10 cellular contexts compared by ENCODE assay signal in the genomic region with DNA sequence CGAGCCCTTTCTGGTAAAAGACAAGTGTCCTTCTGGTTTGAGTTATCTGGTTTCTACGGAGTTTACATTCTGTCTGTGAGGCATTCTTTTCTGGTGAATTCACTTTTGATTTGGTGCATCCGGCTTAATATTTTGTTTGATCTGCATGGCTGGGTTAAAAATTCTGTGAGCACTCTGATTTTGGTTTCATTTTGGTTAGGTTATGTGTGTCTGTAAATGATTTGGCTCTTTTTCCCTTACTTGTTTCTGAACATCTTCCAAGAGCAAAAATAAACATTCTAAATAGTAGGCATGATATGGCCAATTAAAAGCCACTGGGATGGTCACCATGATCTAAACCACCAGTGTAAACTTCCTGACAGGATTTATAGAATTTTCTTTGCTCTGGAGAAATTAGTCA.
A peak's percentile ranks its signal among the peaks of the same experiment; 100 is the strongest.
DNase-seq lines count a peak whose midpoint lies in the region; ATAC-seq and TF ChIP-seq lines count a peak whose summit lies in the region.
"Had no signal": no experiment of that assay in that cellular context is flagged by ENCODE, and none has a peak within 500 bp of the region (broad histone marks: within the 10 kb centered on the region; RNA-seq: fewer than 3 reads in every experiment).

No MANE protein-coding gene starts in this region.

- DNase-seq in SJSA1 (ENCODE audit: low read depth in 1 of 2, low spot score in 2 of 2) (peak in 1 of 2 experiments; percentile 86), fibroblast of mammary gland (ENCODE audit: low read depth) (peak; percentile 56), uterus (no peak), NCI-H524 treated with DMSO at 0.1 percent for 48 hours (lab: John Stamatoyannopoulos, UW) (no peak), activated gamma-delta T cell (lab: John Stamatoyannopoulos, UW) (no peak)
- no peak for DNase-seq in activated CD8-positive, alpha-beta memory T cell treated with anti-CD3 and anti-CD28 coated beads, Interleukin-2, amount 50 U/mL, for 48 hours
- DNase-seq: activated CD4-positive, alpha-beta T cell treated with anti-CD3 and anti-CD28 coated beads for 48 hours; dermis blood vessel endothelial cell; NCI-H446 had no signal

- H3K4me3 ChIP-seq in SJSA1 (peak overlapping the region; percentile 16), fibroblast of mammary gland (ENCODE audit: control insufficient read depth, low read depth, low read length) (peak overlapping the region; percentile 15), uterus (peak overlapping the region in 1 of 2 donors; percentile 10)

- H3K27me3 ChIP-seq in SJSA1 (replicated peaks) (no peaks in the 10 kb centered on the region), uterus (no peaks in the 10 kb centered on the region)

- H3K36me3 ChIP-seq in SJSA1: no peaks in the 10 kb centered on the region
- no peaks in the 10 kb centered on the region for H3K36me3 ChIP-seq in uterus

- no peaks in the 10 kb centered on the region for H3K9me3 ChIP-seq in SJSA1 (replicated peaks)
- no peaks in the 10 kb centered on the region for H3K9me3 ChIP-seq in uterus

- TF ChIP-seq POLR2A in uterus (IDR thresholded peaks at IDR 0.05): no peak

- peak overlapping the region; percentile 56 for H3K27ac ChIP-seq in SJSA1
- H3K27ac ChIP-seq in uterus: peak overlapping the region; percentile 11 to 12

- H3K4me1 ChIP-seq in SJSA1 (replicated peaks) (peaks cover 29% of the 10 kb centered on the region), uterus (no peaks in the 10 kb centered on the region)

- ATAC-seq in GM18867 (IDR thresholded peaks at IDR 0.05; ENCODE audit: unreplicated experiment): peak; percentile 48

- TF ChIP-seq CTCF in fibroblast of mammary gland (conservative IDR thresholded peaks at IDR 0.05; ENCODE audit: control insufficient read depth, insufficient read depth, low read depth, low read length) (no peak), uterus (IDR thresholded peaks at IDR 0.05) (no peak)

- intact Hi-C loops in uterus (cut with DNase I; ENCODE audit: low total_unique reads): no loop called here
